In genomic region chr16:86080982-86081381, GRCh38 we compare ENCODE assay signal across 1 cellular context.
TF ChIP-seq lines count a peak whose summit lies in the region.

No MANE protein-coding gene starts in this region.

TF ChIP-seq in K562, 482 proteins besides CTCF, POLR2A, EP300 and RAD21 (continued from another document):
- TF ChIP-seq ZFP36 (IDR thresholded peaks at IDR 0.05; ENCODE audit: low read depth, low read length, partially characterized antibody) (peak; percentile 59), USF2 (CRISPR knock-in tag; IDR thresholded peaks at IDR 0.05) (no peak)
